ENCODE assay signal across 10 cellular contexts in genomic region chr16:87489434-87490045, GRCh38. TPM values are rescaled to one million over a fixed set of nuclear protein-coding genes. Genes with fewer than 3 reads are reported as not detected.
DNase-seq lines count a peak whose midpoint lies in the region; ATAC-seq, FAIRE-seq and TF ChIP-seq lines count a peak whose summit lies in the region.
"Had no signal": no experiment of that assay in that cellular context is flagged by ENCODE, and none has a peak within 500 bp of the region (broad histone marks: within the 10 kb centered on the region; RNA-seq: fewer than 3 reads in every experiment).

No MANE protein-coding gene starts in this region.

- H3K27ac Mint-ChIP-seq in naive thymus-derived CD8-positive, alpha-beta T cell: peak overlapping the region; percentile 81 to 95 (median 86)

- no peaks in the 10 kb centered on the region for H3K27me3 Mint-ChIP-seq in naive thymus-derived CD8-positive, alpha-beta T cell

- peaks cover 48 to 80% (median 68%) of the 10 kb centered on the region in 4 donors for H3K4me1 Mint-ChIP-seq in naive thymus-derived CD8-positive, alpha-beta T cell

- no peak overlapping the region for H3K9ac ChIP-seq in HUES6 (ENCODE audit: low read length)

- H3K27me3 ChIP-seq in HUES6 (ENCODE audit: control insufficient read depth, insufficient read depth, low read length): peaks cover 16% of the 10 kb centered on the region; the same call in 1 of the 2 replicates
- H3K27me3 ChIP-seq in thyroid gland: no peaks in the 10 kb centered on the region

- POLR2A ChIA-PET in AG04449 (lab: Yijun Ruan, JAX): no interaction called here
- POLR2A ChIA-PET in naive thymus-derived CD8-positive, alpha-beta T cell (lab: Charles Lee): interaction anchor here (0.6 to 2.7 kb wide), 3 partner anchors 26 to 146 kb away, joined by 3 to 10 read pairs (median 3); no protein-coding TSS in a partner anchor

- TF ChIP-seq POLR2A in thyroid gland (IDR thresholded peaks at IDR 0.05) (no peak), GM12892 (IDR thresholded peaks at IDR 0.05; ENCODE audit: low read depth, low read length) (no peak)

- no peak for FAIRE-seq in GM12892 (lab: Jason Lieb, UNC)

- H3K9me3 ChIP-seq in HUES6 (ENCODE audit: control insufficient read depth, insufficient read depth, low read depth, low read length) (no peaks in the 10 kb centered on the region), thyroid gland (no peaks in the 10 kb centered on the region)

- WGBS in thyroid gland, 2 donors: 71 to 73% methylated on average over 6 of the region's 6 CpGs

- H3K4me3 Mint-ChIP-seq in naive thymus-derived CD8-positive, alpha-beta T cell: peak overlapping the region; percentile 74 to 94 (median 87)

- H3K4me1 ChIP-seq in HUES6 (ENCODE audit: control insufficient read depth, insufficient read depth, low read length): peaks cover 34% of the 10 kb centered on the region
- H3K4me1 ChIP-seq in thyroid gland: peaks cover 67 to 68% of the 10 kb centered on the region in 2 donors

- TF ChIP-seq CTCF in AG04449 (IDR thresholded peaks at IDR 0.05; ENCODE audit: insufficient read depth, low read length, missing control alignments) (no peak), choroid plexus epithelial cell (conservative IDR thresholded peaks at IDR 0.05; ENCODE audit: low read depth, low read length) (no peak), thyroid gland (IDR thresholded peaks at IDR 0.05) (no peak)

- no peaks in the 10 kb centered on the region for H3K36me3 ChIP-seq in HUES6 (ENCODE audit: control insufficient read depth, insufficient read depth, low read length)
- no peaks in the 10 kb centered on the region for H3K36me3 ChIP-seq in thyroid gland

- intact Hi-C loops in thyroid gland (cut with DNase I): loop anchor here (10.0 kb wide), 1 partner anchor 75 kb away; no protein-coding TSS in a partner anchor

- H3K9me3 Mint-ChIP-seq in naive thymus-derived CD8-positive, alpha-beta T cell: no peaks in the 10 kb centered on the region

- H3K27ac ChIP-seq in HUES6 (ENCODE audit: low read depth, low read length): no peak overlapping the region
- H3K27ac ChIP-seq in thyroid gland: peak overlapping the region in 1 of 3 donors; percentile 74

- H3K4me3 ChIP-seq in AG04449 (ENCODE audit: low read depth, low read length) (peak overlapping the region; percentile 59), HUES6 (ENCODE audit: low read depth, low read length) (peak overlapping the region; percentile 61; the same call in 1 of the 2 replicates), choroid plexus epithelial cell (ENCODE audit: low read depth, low read length) (peak overlapping the region; percentile 55), thyroid gland (replicated peaks in 1 of 3) (no peak overlapping the region)

- DNase-seq in AG04449 (ENCODE audit: low read depth, low spot score) (no peak), choroid plexus epithelial cell (ENCODE audit: low read depth) (no peak), thyroid gland (no peak), GM12892 (ENCODE audit: insufficient read length) (no peak), SKM-1 treated with dmso at 0.1 percent for 144 hours (lab: John Stamatoyannopoulos, UW; ENCODE audit: unreplicated experiment) (no peak)
- no peak for DNase-seq in naive thymus-derived CD8-positive, alpha-beta T cell
- DNase-seq in stimulated activated CD4-positive, alpha-beta T cell treated with anti-CD3 and anti-CD28 coated beads, Interleukin-4, amount 100 ng/mL, for 24 hours: no peak
- DNase-seq: activated CD4-positive, alpha-beta T cell treated with anti-CD3 and anti-CD28 coated beads for 4 hours; NCI-H510A had no signal

- peaks cover 0 to 3% (median 0%) of the 10 kb centered on the region in 3 donors for H3K36me3 Mint-ChIP-seq in naive thymus-derived CD8-positive, alpha-beta T cell

- CTCF ChIA-PET in AG04449 (lab: Yijun Ruan, JAX): interaction anchor here (1.0 to 1.7 kb wide), 2 partner anchors 9 to 73 kb away, joined by 3 to 6 read pairs; no protein-coding TSS in a partner anchor

- ATAC-seq in naive thymus-derived CD8-positive, alpha-beta T cell: no peak

RNA-seq across cellular contexts. Expression of gene ZCCHC14, which starts 3.3 kb away (rescaled TPM):
- 10 to 100 TPM; 29.5 to 33.8 TPM for total RNA-seq in naive thymus-derived CD8-positive, alpha-beta T cell
- polyA plus RNA-seq in naive thymus-derived CD8-positive, alpha-beta T cell: under 1 TPM; 0.37 to 0.85 (median 0.43) TPM
- 10 to 100 TPM; 23.0 to 70.0 (median 27.6) TPM for total RNA-seq in thyroid gland
- polyA plus RNA-seq in GM12892 (2012; ENCODE audit: missing spikeins): 0.30 TPM

Comparison
In these comparisons a context has a peak if more than half of its experiments do, and no peak if none do; other contexts are left out.
1. H3K4me3 ChIP-seq: peak in AG04449 (single experiment), HUES6 (single experiment) and choroid plexus epithelial cell (single experiment); none in thyroid gland (0 of 3).